In the genomic region with DNA sequence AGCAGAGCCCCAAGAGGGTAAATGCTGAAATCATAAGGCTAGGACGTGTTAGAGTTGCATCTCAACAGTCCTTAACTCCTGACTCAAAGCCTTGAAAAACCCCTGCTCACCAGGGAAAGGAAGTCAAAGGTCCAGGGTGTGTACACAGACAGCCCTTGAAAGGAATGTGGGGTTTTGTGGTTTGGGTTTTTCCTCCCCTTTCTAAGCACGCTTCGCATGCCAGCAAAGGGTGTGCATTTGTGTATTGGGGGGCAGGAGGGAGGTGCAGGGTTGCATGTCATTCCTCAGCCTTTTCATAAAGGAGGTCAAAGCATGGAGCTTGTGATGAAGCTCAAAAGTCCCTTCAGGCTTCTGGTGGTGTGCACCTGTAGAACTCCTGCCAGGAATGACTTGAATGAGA, we compare ENCODE assay signal across 12 cellular contexts.
DNase-seq lines count a peak whose midpoint lies in the region; ATAC-seq and TF ChIP-seq lines count a peak whose summit lies in the region.
"Had no signal": no experiment of that assay in that cellular context is flagged by ENCODE, and none has a peak within 500 bp of the region (broad histone marks: within the 10 kb centered on the region; RNA-seq: fewer than 3 reads in every experiment).

No MANE protein-coding gene starts in this region.

- no peak overlapping the region for H3K27ac ChIP-seq in WERI-Rb-1

- H3K9me3 ChIP-seq in WERI-Rb-1 (ENCODE audit: severe bottlenecking), result no peaks in the 10 kb centered on the region

- ATAC-seq in HG02798 (IDR thresholded peaks at IDR 0.05; ENCODE audit: poor library complexity, unreplicated experiment), result no peak

- TF ChIP-seq CTCF in fibroblast of pulmonary artery (IDR thresholded peaks at IDR 0.05; ENCODE audit: low read length, missing control alignments) (no peak), WERI-Rb-1 (IDR thresholded peaks at IDR 0.05; ENCODE audit: low read depth, low read length) (no peak)

- no peaks in the 10 kb centered on the region for H3K27me3 ChIP-seq in WERI-Rb-1 (ENCODE audit: insufficient read depth, low read depth, severe bottlenecking)

- H3K36me3 ChIP-seq in WERI-Rb-1, result no peaks in the 10 kb centered on the region

- no peak overlapping the region for H3K4me3 ChIP-seq in fibroblast of pulmonary artery (replicated peaks; ENCODE audit: low read depth, low read length)
- no peak overlapping the region for H3K4me3 ChIP-seq in WERI-Rb-1 (ENCODE audit: low read depth, low read length)

- DNase-seq in ACHN (peak; percentile 82), GM04504 (ENCODE audit: low read depth) (peak; percentile 36), SW480 (ENCODE audit: low spot score) (peak; percentile 97), fibroblast of pulmonary artery (ENCODE audit: low read depth) (peak; percentile 25), WERI-Rb-1 (no peak), GOT3 (lab: John Stamatoyannopoulos, UW) (no peak), nucleus accumbens (lab: John Stamatoyannopoulos, UW) (no peak)
- DNase-seq: effector CD4-positive, alpha-beta T cell; kidney; NCI-H524 treated with DMSO at 0.1 percent for 48 hours; posterior cingulate gyrus had no signal

- in situ Hi-C loops in ACHN (cut with HindIII; ENCODE audit: low pct_ligation_motif_present, low pct_unique_long_range_greater_than_20kb, low sequenced_read_pairs), result no loop called here

Comparison
In these comparisons a context has a peak if more than half of its experiments do, and no peak if none do; other contexts are left out.
1. DNase-seq: peak in ACHN (single experiment), GM04504 (single experiment), SW480 (single experiment) and fibroblast of pulmonary artery (single experiment); none in WERI-Rb-1 (single experiment), GOT3 (single experiment) and nucleus accumbens (0 of 56).